Comparison of ENCODE assay signal across 17 cellular contexts in the genomic region with DNA sequence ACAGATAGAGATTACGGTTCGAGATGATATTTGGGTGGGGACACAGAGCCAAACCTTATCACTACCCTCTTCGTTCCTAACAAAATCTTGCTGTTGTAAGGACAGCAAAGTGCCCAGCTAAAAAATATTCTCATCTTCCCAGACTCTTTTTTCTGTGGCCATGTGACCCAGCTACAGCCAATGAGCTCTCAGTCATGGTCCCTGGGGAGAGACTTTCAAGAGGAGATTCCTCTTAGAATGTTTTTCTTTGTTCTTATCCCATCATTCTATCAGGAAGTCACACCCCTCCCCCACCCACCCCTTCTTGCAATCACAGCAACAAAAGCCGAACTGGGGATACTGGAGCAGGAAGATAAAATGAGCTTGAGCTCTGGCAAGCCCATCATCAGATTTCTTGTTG.
"Had no signal": no experiment of that assay in that cellular context is flagged by ENCODE, and none has a peak within 500 bp of the region (broad histone marks: within the 10 kb centered on the region; RNA-seq: fewer than 3 reads in every experiment).

No MANE protein-coding gene starts in this region.

- H3K27ac Mint-ChIP-seq: mesothelial cell of epicardium, natural killer cell had no signal

- DNase-seq: effector memory CD4-positive, alpha-beta T cell; esophagus squamous epithelium; foreskin fibroblast; glutamatergic neuron; islet precursor cell; mammary epithelial cell; natural killer cell; sigmoid colon; stimulated activated CD4-positive, alpha-beta T cell treated with anti-CD3 and anti-CD28 coated beads, Interleukin-2, amount 100 ng/mL, for 48 hours; stimulated activated naive CD4-positive, alpha-beta T cell treated with Interleukin-2 at 50 U/mL for 16 hours; trophoblast cell had no signal

- H3K4me3 Mint-ChIP-seq: mesothelial cell of epicardium, natural killer cell, neural crest cell had no signal

- H3K36me3 Mint-ChIP-seq: mesothelial cell of epicardium, natural killer cell had no signal

- ATAC-seq: gastroesophageal sphincter, left lobe of liver, natural killer cell had no signal

- H3K4me1 Mint-ChIP-seq: natural killer cell had no signal

- H3K27me3 ChIP-seq: esophagus squamous epithelium, gastroesophageal sphincter, right atrium auricular region, sigmoid colon had no signal

- H3K4me3 ChIP-seq: esophagus squamous epithelium, gastroesophageal sphincter, right atrium auricular region, sigmoid colon, skin epidermis had no signal

- H3K9me3 Mint-ChIP-seq: mesothelial cell of epicardium, natural killer cell had no signal

- H3K36me3 ChIP-seq: esophagus squamous epithelium, gastroesophageal sphincter, right atrium auricular region, sigmoid colon had no signal
